ENCODE assay signal across 15 cellular contexts in the genomic region with DNA sequence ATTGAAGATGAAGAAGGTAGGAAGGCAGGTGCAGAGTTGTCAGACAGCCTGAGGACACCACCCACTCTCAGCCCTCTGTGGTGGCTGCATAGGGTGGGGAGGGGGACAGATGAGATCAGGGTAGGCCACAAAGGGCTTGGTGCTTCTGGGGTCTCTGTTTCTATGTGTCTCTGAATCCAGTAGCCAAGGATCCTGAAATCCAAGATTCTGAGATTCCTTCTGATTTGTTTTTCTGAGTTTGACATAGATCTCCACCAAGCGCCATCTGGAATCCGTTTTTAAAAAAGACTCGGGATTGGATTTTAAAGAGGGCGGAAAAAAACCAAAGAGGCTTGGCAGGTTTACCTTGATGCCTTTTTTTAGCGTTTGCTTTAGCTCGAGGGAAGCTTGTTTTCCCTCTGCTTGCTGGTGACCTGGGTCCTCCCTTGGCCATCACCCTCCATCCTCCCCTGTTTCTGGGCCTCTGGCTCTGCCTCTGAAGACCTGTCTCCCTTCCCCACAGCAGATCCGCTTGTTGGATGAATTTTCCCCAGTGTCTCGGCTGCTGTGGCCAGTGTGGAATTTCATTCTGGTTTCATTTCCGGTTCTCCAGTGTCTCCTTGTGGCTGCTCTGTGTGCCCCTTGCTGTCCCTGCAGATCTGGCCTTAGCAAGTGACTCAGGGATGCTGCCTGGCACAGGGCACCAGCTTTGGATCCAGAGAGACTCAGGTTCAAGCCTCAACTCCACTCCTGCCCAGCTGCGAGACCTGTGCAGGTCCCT. TPM values are rescaled to one million over a fixed set of nuclear protein-coding genes. Genes with fewer than 3 reads are reported as not detected.
DNase-seq lines count a peak whose midpoint lies in the region; ATAC-seq and TF ChIP-seq lines count a peak whose summit lies in the region.
"Had no signal": no experiment of that assay in that cellular context is flagged by ENCODE, and none has a peak within 500 bp of the region (broad histone marks: within the 10 kb centered on the region; RNA-seq: fewer than 3 reads in every experiment).

No MANE protein-coding gene starts in this region.

- H4K20me1 ChIP-seq in smooth muscle cell (ENCODE audit: low read depth), result peaks cover 31% of the 10 kb centered on the region

- TF ChIP-seq CTCF in fibroblast of the aortic adventitia (IDR thresholded peaks at IDR 0.05; ENCODE audit: insufficient read depth, low read length) (peak; percentile 15), smooth muscle cell (IDR thresholded peaks at IDR 0.05; ENCODE audit: borderline replicate concordance, insufficient read depth, poor library complexity, severe bottlenecking) (peak; percentile 11)

- H3K4me1 ChIP-seq in smooth muscle cell (ENCODE audit: low read depth), result no peaks in the 10 kb centered on the region

- ATAC-seq in HG02884 (IDR thresholded peaks at IDR 0.05; ENCODE audit: unreplicated experiment) (no peak), GM21360 (IDR thresholded peaks at IDR 0.05; ENCODE audit: unreplicated experiment) (no peak), HG03196 (IDR thresholded peaks at IDR 0.05; ENCODE audit: unreplicated experiment) (no peak)

- no peak overlapping the region for H2AFZ ChIP-seq in smooth muscle cell (ENCODE audit: low read depth)

- H3K9me3 ChIP-seq in SK-N-MC (ENCODE audit: low read depth, low read length), result no peaks in the 10 kb centered on the region
- H3K9me3 ChIP-seq in smooth muscle cell (replicated peaks; ENCODE audit: low read depth), result no peaks in the 10 kb centered on the region

- H3F3A ChIP-seq in smooth muscle cell (ENCODE audit: low read depth), result no peaks in the 10 kb centered on the region

- no peak overlapping the region for H3K9ac ChIP-seq in SK-N-MC (ENCODE audit: insufficient read length)
- no peak overlapping the region for H3K9ac ChIP-seq in smooth muscle cell (ENCODE audit: low read depth)

- WGBS in smooth muscle cell (ENCODE audit: low lambda C conversion rate), result 73% methylated on average over 10 of the region's 10 CpGs

- H3K79me2 ChIP-seq in smooth muscle cell (ENCODE audit: low read depth), result no peaks in the 10 kb centered on the region

- H3K27ac ChIP-seq in SK-N-MC (peak overlapping the region; percentile 77), smooth muscle cell (ENCODE audit: low read depth) (no peak overlapping the region)

- H3K36me3 ChIP-seq in SK-N-MC (ENCODE audit: insufficient read depth, low read length), result no peaks in the 10 kb centered on the region
- no peaks in the 10 kb centered on the region for H3K36me3 ChIP-seq in smooth muscle cell (ENCODE audit: low read depth)

- no peaks in the 10 kb centered on the region for H3K27me3 ChIP-seq in smooth muscle cell (ENCODE audit: low read depth)

- H3K4me2 ChIP-seq in smooth muscle cell, result no peak overlapping the region

- DNase-seq in G401 (ENCODE audit: low spot score) (peak; percentile 92), SK-N-MC (ENCODE audit: low read depth, low spot score) (no peak), fibroblast of the aortic adventitia (ENCODE audit: low read depth) (no peak), smooth muscle cell (lab: John Stamatoyannopoulos, UW; ENCODE audit: unreplicated experiment) (no peak), GM19240 (ENCODE audit: insufficient read length, low spot score) (no peak)
- DNase-seq: activated CD8-positive, alpha-beta memory T cell treated with anti-CD3 and anti-CD28 coated beads, Interleukin-2, amount 50 U/mL, for 4 hours; amniotic stem cell; COR-L47; immature natural killer cell; NCI-H1105; occipital lobe; T1000 had no signal

- in situ Hi-C loops in G401 (cut with HindIII; ENCODE audit: low sequenced_read_pairs), result no loop called here

- H3K4me3 ChIP-seq in SK-N-MC, result no peak overlapping the region
- H3K4me3 ChIP-seq in fibroblast of the aortic adventitia (ENCODE audit: low read depth, low read length), result no peak overlapping the region
- H3K4me3 ChIP-seq in smooth muscle cell, result no peak overlapping the region

RNA-seq across cellular contexts. Expression of a gene that starts 15.0 kb away (rescaled TPM):
- total RNA-seq in G401 (2014; rRNA removed; shearing (Covaris generic)), result 48.0 and 67.0 TPM in 2 replicates
- total RNA-seq in fibroblast of the aortic adventitia (ENCODE audit: low replicate concordance), result 3.9 and 14.2 TPM in 2 replicates
- total RNA-seq in smooth muscle cell, result 12.0 and 26.7 TPM in 2 replicates
- polyA plus RNA-seq in smooth muscle cell, result 55.7 and 58.0 TPM in 2 replicates

RNA-seq across cellular contexts. Expression of a gene that starts 34.8 kb away (rescaled TPM):
- total RNA-seq in G401 (2014; rRNA removed; shearing (Covaris generic)), result 35.1 and 38.2 TPM in 2 replicates
- 11.7 and 21.3 TPM in 2 replicates for total RNA-seq in fibroblast of the aortic adventitia (ENCODE audit: low replicate concordance)
- 12.9 and 14.8 TPM in 2 replicates for total RNA-seq in smooth muscle cell
- polyA plus RNA-seq in smooth muscle cell, result 11.1 and 13.6 TPM in 2 replicates

RNA-seq across cellular contexts. Expression of a gene that starts 45.4 kb away (rescaled TPM):
- total RNA-seq in G401 (2014; rRNA removed; shearing (Covaris generic)), result 6,349 and 7,167 TPM in 2 replicates
- total RNA-seq in fibroblast of the aortic adventitia (ENCODE audit: low replicate concordance) (1,848 and 3,122 TPM in 2 replicates), smooth muscle cell (1,022 and 1,136 TPM in 2 replicates)
- 717 and 749 TPM in 2 replicates for polyA plus RNA-seq in smooth muscle cell
